9 cellular contexts compared by ENCODE assay signal in the genomic region with DNA sequence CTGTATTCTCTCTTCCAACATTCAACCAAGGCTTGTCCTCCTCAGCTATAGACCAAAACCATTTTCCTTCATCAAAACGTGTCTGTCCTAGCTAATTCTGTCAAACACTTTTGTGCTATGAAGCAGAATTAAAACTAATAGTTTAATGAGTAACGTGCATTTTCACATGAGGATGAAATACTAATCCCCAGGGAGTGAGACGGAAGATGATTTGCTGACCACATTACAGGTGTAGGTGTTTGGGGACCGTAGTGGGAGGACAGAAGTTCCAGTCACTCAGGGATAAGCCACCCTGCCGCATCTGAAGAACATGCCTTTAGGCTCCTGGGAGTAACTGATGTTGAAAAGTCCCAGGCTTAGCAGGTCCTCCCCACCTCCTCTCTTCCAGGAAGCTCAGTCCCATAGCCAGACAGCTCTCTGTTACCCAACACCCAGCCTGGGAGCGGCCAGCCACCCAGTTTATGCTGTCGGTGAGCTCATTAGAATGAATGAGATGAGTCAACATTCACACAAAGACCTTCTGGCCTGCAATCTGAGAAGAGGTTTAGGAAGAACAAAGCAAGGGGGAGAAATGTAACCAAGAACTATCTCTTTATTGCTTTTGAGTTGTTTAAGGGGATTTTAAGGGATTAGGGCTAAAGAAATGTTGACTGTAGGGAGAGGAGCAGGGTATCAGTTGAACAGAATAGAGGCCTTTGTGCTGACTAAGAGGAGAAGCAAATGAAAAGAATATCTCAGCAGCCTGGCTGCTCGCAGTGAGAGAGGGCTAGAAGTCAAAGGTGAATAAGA.
DNase-seq lines count a peak whose midpoint lies in the region; ATAC-seq and TF ChIP-seq lines count a peak whose summit lies in the region.
"Had no signal": no experiment of that assay in that cellular context is flagged by ENCODE, and none has a peak within 500 bp of the region (broad histone marks: within the 10 kb centered on the region; RNA-seq: fewer than 3 reads in every experiment).

No MANE protein-coding gene starts in this region.

- TF ChIP-seq POLR2A in NB4 (IDR thresholded peaks at IDR 0.05; ENCODE audit: extremely low read depth, insufficient read length): no peak

- peak; percentile 47 for DNase-seq in GM13977 (ENCODE audit: low spot score)
- peak; percentile 15 for DNase-seq in NB4 (ENCODE audit: low read depth)
- peak; percentile 92 for DNase-seq in epithelial cell of esophagus (ENCODE audit: low read depth)
- no peak for DNase-seq in effector CD8-positive, alpha-beta T cell (lab: John Stamatoyannopoulos, UW)
- DNase-seq in KG1 (lab: John Stamatoyannopoulos, UW): no peak
- no peak for DNase-seq in Ammon's horn (ENCODE audit: low spot score)

- TF ChIP-seq CTCF in GM13977 (IDR thresholded peaks at IDR 0.05; ENCODE audit: extremely low read depth, insufficient read depth, missing control alignments): no peak
- TF ChIP-seq CTCF in HEK293 (tag by site-specific recombination; IDR thresholded peaks at IDR 0.05): no peak
- no peak for TF ChIP-seq CTCF in NB4 (IDR thresholded peaks at IDR 0.05; ENCODE audit: low read depth, low read length)
- no peak for TF ChIP-seq CTCF in epithelial cell of esophagus (IDR thresholded peaks at IDR 0.05; ENCODE audit: insufficient read depth, low read depth, low read length, missing control alignments)

- H3K4me3 ChIP-seq in HEK293 (ENCODE audit: low read depth, low read length) (no peak overlapping the region), NB4 (ENCODE audit: low read depth, low read length) (no peak overlapping the region), epithelial cell of esophagus (ENCODE audit: low read length) (no peak overlapping the region)

- no peaks in the 10 kb centered on the region for H3K9me3 ChIP-seq in HEK293 (ENCODE audit: control insufficient read depth, insufficient read depth, low read depth, low read length)

- in situ Hi-C loops in GM13977 (cut with MboI; ENCODE audit: low pct_unique_long_range_greater_than_20kb, low sequenced_read_pairs, unreplicated experiment): no loop called here

- H3K27ac ChIP-seq in HEK293 (ENCODE audit: extremely low read depth, low read depth, low read length): peak overlapping the region; percentile 61
- H3K27ac ChIP-seq: HL-60 had no signal

- ATAC-seq in GM21528 (IDR thresholded peaks at IDR 0.05; ENCODE audit: low FRiP score, unreplicated experiment): no peak

- CTCF ChIA-PET in HEK293 (lab: Yijun Ruan, JAX): interaction anchor here (0.6 to 0.9 kb wide), 2 partner anchors 22 to 143 kb away, joined by 3 read pairs; no protein-coding TSS in a partner anchor

- H3K36me3 ChIP-seq in HEK293 (ENCODE audit: control insufficient read depth in 2 of 2, insufficient read depth in 1 of 2, low read length in 2 of 2): no peaks in the 10 kb centered on the region

- H3K4me1 ChIP-seq in HEK293 (ENCODE audit: control insufficient read depth, insufficient read depth, low read length): peaks cover 13% of the 10 kb centered on the region

- POLR2A ChIA-PET in HEK293 (lab: Yijun Ruan, JAX): no interaction called here

TF ChIP-seq in HEK293, 187 proteins besides CTCF, POLR2A, EP300 and RAD21 (continues in another document):
- TF ChIP-seq GLI2 (tag by site-specific recombination; IDR thresholded peaks at IDR 0.05; ENCODE audit: borderline replicate concordance, low read depth): peak; percentile 68
- no peak for TF ChIP-seq ZNF146 (tag by site-specific recombination; IDR thresholded peaks at IDR 0.05)
- peak; percentile 96 for TF ChIP-seq ZNF449 (tag by site-specific recombination; IDR thresholded peaks at IDR 0.05)
- TF ChIP-seq ZNF10 (tag by site-specific recombination; IDR thresholded peaks at IDR 0.05): 0 out of 2 replicates have a peak, but pooled peaks have one; percentile 55
- no peak for TF ChIP-seq EGR2 (tag by site-specific recombination; IDR thresholded peaks at IDR 0.05; ENCODE audit: low read depth)
- peak; percentile 67; the same call in 1 of the 2 replicates for TF ChIP-seq HIC1 (tag by site-specific recombination; IDR thresholded peaks at IDR 0.05)
- TF ChIP-seq ZNF600 (tag by site-specific recombination; IDR thresholded peaks at IDR 0.05): peak; percentile 67
- TF ChIP-seq ZXDB (tag by site-specific recombination; IDR thresholded peaks at IDR 0.05): peak; percentile 87
- peak; percentile 84 for TF ChIP-seq ZEB2 (tag by site-specific recombination; IDR thresholded peaks at IDR 0.05)
- peak; percentile 86 for TF ChIP-seq ZNF629 (tag by site-specific recombination; IDR thresholded peaks at IDR 0.05)
- TF ChIP-seq WT1 (tag by site-specific recombination; IDR thresholded peaks at IDR 0.05): peak; percentile 95
- TF ChIP-seq ZBTB20 (tag by site-specific recombination; IDR thresholded peaks at IDR 0.05): no peak
- TF ChIP-seq BCL11A (tag by site-specific recombination; IDR thresholded peaks at IDR 0.05; ENCODE audit: low read depth): peak; percentile 89; the same call in 1 of the 2 replicates
- no peak for TF ChIP-seq ZNF16 (tag by site-specific recombination; IDR thresholded peaks at IDR 0.05; ENCODE audit: low read depth)
- TF ChIP-seq OSR2 (tag by site-specific recombination; IDR thresholded peaks at IDR 0.05): peak; percentile 86
- TF ChIP-seq MZF1 (tag by site-specific recombination; IDR thresholded peaks at IDR 0.05; ENCODE audit: borderline replicate concordance): peak; percentile 99
- peak; percentile 48; the same call in 1 of the 2 replicates for TF ChIP-seq ZNF394 (tag by site-specific recombination; IDR thresholded peaks at IDR 0.05; ENCODE audit: borderline replicate concordance)
- TF ChIP-seq, protein P1, sequence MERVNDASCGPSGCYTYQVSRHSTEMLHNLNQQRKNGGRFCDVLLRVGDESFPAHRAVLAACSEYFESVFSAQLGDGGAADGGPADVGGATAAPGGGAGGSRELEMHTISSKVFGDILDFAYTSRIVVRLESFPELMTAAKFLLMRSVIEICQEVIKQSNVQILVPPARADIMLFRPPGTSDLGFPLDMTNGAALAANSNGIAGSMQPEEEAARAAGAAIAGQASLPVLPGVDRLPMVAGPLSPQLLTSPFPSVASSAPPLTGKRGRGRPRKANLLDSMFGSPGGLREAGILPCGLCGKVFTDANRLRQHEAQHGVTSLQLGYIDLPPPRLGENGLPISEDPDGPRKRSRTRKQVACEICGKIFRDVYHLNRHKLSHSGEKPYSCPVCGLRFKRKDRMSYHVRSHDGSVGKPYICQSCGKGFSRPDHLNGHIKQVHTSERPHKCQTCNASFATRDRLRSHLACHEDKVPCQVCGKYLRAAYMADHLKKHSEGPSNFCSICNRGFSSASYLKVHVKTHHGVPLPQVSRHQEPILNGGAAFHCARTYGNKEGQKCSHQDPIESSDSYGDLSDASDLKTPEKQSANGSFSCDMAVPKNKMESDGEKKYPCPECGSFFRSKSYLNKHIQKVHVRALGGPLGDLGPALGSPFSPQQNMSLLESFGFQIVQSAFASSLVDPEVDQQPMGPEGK (tag by site-specific recombination; IDR thresholded peaks at IDR 0.05): peak; percentile 63; the same call in 1 of the 2 replicates
- peak; percentile 62; the same call in 1 of the 2 replicates for TF ChIP-seq KLF1 (tag by site-specific recombination; IDR thresholded peaks at IDR 0.05)
- TF ChIP-seq ZBTB17 (tag by site-specific recombination; IDR thresholded peaks at IDR 0.05): peak; percentile 17; the same call in 1 of the 2 replicates
- peak; percentile 74; the same call in 1 of the 2 replicates for TF ChIP-seq ZNF366 (tag by site-specific recombination; conservative IDR thresholded peaks at IDR 0.05)
- peak; percentile 67 for TF ChIP-seq GLIS1 (tag by site-specific recombination; IDR thresholded peaks at IDR 0.05)
- TF ChIP-seq OVOL3 (tag by site-specific recombination; IDR thresholded peaks at IDR 0.05): peak; percentile 95
- TF ChIP-seq HOXD13 (CRISPR knock-in tag; IDR thresholded peaks at IDR 0.05; ENCODE audit: borderline replicate concordance): peak; percentile 88
- TF ChIP-seq TCF7L2 (IDR thresholded peaks at IDR 0.05; ENCODE audit: borderline replicate concordance, low read depth, low read length): peak; percentile 79
- peak; percentile 85; the same call in 1 of the 2 replicates for TF ChIP-seq GFI1B (tag by site-specific recombination; IDR thresholded peaks at IDR 0.05)
- TF ChIP-seq ZNF654 (tag by site-specific recombination; IDR thresholded peaks at IDR 0.05; ENCODE audit: low read depth): peak; percentile 12; the same call in 1 of the 2 replicates
- TF ChIP-seq ZNF610 (tag by site-specific recombination; IDR thresholded peaks at IDR 0.05; ENCODE audit: borderline replicate concordance): peak; percentile 90; the same call in 1 of the 2 replicates

Comparison
In these comparisons a context has a peak if more than half of its experiments do, and no peak if none do; other contexts are left out.
1. DNase-seq: peak in GM13977 (single experiment), NB4 (single experiment) and epithelial cell of esophagus (single experiment); none in effector CD8-positive, alpha-beta T cell (single experiment), KG1 (single experiment) and Ammon's horn (single experiment).